Comparison of ENCODE assay signal across 8 cellular contexts in genomic region chr11:61797263-61797944, GRCh38. TPM values are rescaled to one million over a fixed set of nuclear protein-coding genes. Genes with fewer than 3 reads are reported as not detected.
DNase-seq lines count a peak whose midpoint lies in the region; ATAC-seq and TF ChIP-seq lines count a peak whose summit lies in the region.

No MANE protein-coding gene starts in this region.

- no peak overlapping the region for H3K4me3 ChIP-seq in CD8-positive, alpha-beta memory T cell (ENCODE audit: low read length)
- H3K4me3 ChIP-seq in OCI-LY7 (ENCODE audit: low read depth, low read length, poor library complexity, severe bottlenecking), result no peak overlapping the region
- no peak overlapping the region for H3K4me3 ChIP-seq in fibroblast of pulmonary artery (replicated peaks; ENCODE audit: low read depth, low read length)
- H3K4me3 ChIP-seq in neuronal stem cell (ENCODE audit: low read length in 2 of 2), result no peak overlapping the region
- H3K4me3 ChIP-seq in upper lobe of left lung, result no peak overlapping the region

- TF ChIP-seq EP300 in Ishikawa (IDR thresholded peaks at IDR 0.05; ENCODE audit: borderline replicate concordance), result no peak
- TF ChIP-seq EP300 in upper lobe of left lung (IDR thresholded peaks at IDR 0.05), result no peak

- ATAC-seq in activated T-cell treated with anti-CD3 and anti-CD28 coated beads, Interleukin-2, amount 50 U/mL, for 72 hours (replicated peaks in 1 of 2), result no peak
- ATAC-seq in upper lobe of left lung (ENCODE audit: low FRiP score in 2 of 2) (peak in 1 of 2 donors; percentile 62), GM21529 (IDR thresholded peaks at IDR 0.05; ENCODE audit: unreplicated experiment) (no peak)

- peak; percentile 72 for TF ChIP-seq RAD21 in Ishikawa (IDR thresholded peaks at IDR 0.05; ENCODE audit: low read depth)

- no peak overlapping the region for H2BK120ac ChIP-seq in neuronal stem cell (ENCODE audit: low read depth, low read length)

- no TSS peak for BruUV-seq in OCI-LY7 (replicated peaks; lab: Mats Ljungman, UMichigan)

- peaks cover 9% of the 10 kb centered on the region for H3K79me1 ChIP-seq in neuronal stem cell (ENCODE audit: low read depth, low read length)

- no peaks in the 10 kb centered on the region for H3K27me3 Mint-ChIP-seq in CD8-positive, alpha-beta memory T cell
- H3K27me3 Mint-ChIP-seq in activated T-cell treated with anti-CD3 and anti-CD28 coated beads, Interleukin-2, amount 50 U/mL, for 72 hours (ENCODE audit: low read depth), result no peaks in the 10 kb centered on the region

- DNase-seq in CD8-positive, alpha-beta memory T cell, result peak; percentile 53 to 74 (median 59)
- DNase-seq in OCI-LY7 (ENCODE audit: low spot score), result peak; percentile 71
- peak; percentile 58 to 69 for DNase-seq in activated T-cell treated with anti-CD3 and anti-CD28 coated beads, Interleukin-2, amount 50 U/mL, for 72 hours
- peak; percentile 93 for DNase-seq in fibroblast of pulmonary artery (ENCODE audit: low read depth)
- DNase-seq in neuronal stem cell (ENCODE audit: low spot score), result peak; percentile 62
- peak in 1 of 2 donors; percentile 78 for DNase-seq in upper lobe of left lung

- peak overlapping the region; percentile 13; the same call in 1 of the 2 replicates for H3K4me2 ChIP-seq in OCI-LY7 (ENCODE audit: low read length)
- H3K4me2 ChIP-seq in neuronal stem cell (ENCODE audit: insufficient read depth, low read length, poor library complexity, severe bottlenecking), result no peak overlapping the region

- TF ChIP-seq CTCF in OCI-LY7 (conservative IDR thresholded peaks at IDR 0.05; ENCODE audit: low read length) (peak; percentile 98), fibroblast of pulmonary artery (IDR thresholded peaks at IDR 0.05; ENCODE audit: low read length, missing control alignments) (peak; percentile 78), upper lobe of left lung (IDR thresholded peaks at IDR 0.05) (peak; percentile 61 to 92 (median 86))

- H2AFZ ChIP-seq in OCI-LY7 (ENCODE audit: low read length) (no peak overlapping the region), neuronal stem cell (ENCODE audit: low read length) (no peak overlapping the region)

- no peak overlapping the region for H2BK5ac ChIP-seq in neuronal stem cell (ENCODE audit: low read length)

- H3K4me1 Mint-ChIP-seq in CD8-positive, alpha-beta memory T cell, result peaks cover 13 to 20% (median 19%) of the 10 kb centered on the region in 3 donors
- peaks cover 47% of the 10 kb centered on the region for H3K4me1 Mint-ChIP-seq in activated T-cell treated with anti-CD3 and anti-CD28 coated beads, Interleukin-2, amount 50 U/mL, for 72 hours (ENCODE audit: low read depth)

- H3K27me3 ChIP-seq in CD8-positive, alpha-beta memory T cell (ENCODE audit: insufficient read depth, low read length, poor library complexity, severe bottlenecking), result no peaks in the 10 kb centered on the region
- H3K27me3 ChIP-seq in neuronal stem cell (ENCODE audit: control insufficient read depth in 3 of 3, insufficient read depth in 3 of 3, low read depth in 1 of 3, low read length in 3 of 3) (no peaks in the 10 kb centered on the region), upper lobe of left lung (no peaks in the 10 kb centered on the region)

- CTCF ChIA-PET in CD8-positive, alpha-beta memory T cell (lab: Charles Lee), result interaction anchor here (0.7 to 5.2 kb wide), 25 partner anchors 9 to 311 kb away, joined by 3 to 68 read pairs (median 5); partner anchors contain the start of genes BEST1 and FADS1
- CTCF ChIA-PET in OCI-LY7 (lab: Charles Lee; ENCODE audit: unreplicated experiment), result interaction anchor here (0.5 to 1.8 kb wide), 5 partner anchors 8 to 313 kb away, joined by 3 to 13 read pairs (median 3); no protein-coding TSS in a partner anchor

- H2BK15ac ChIP-seq in neuronal stem cell (ENCODE audit: low read length), result no peak overlapping the region

- POLR2A ChIA-PET in CD8-positive, alpha-beta memory T cell (lab: Charles Lee), result interaction anchor here (0.6 to 1.8 kb wide), 4 partner anchors 17 to 150 kb away, joined by 3 to 12 read pairs (median 4); partner anchors contain the start of gene FADS1
- POLR2A ChIA-PET in OCI-LY7 (lab: Charles Lee), result interaction anchor here (0.6 to 2.3 kb wide), 8 partner anchors 23 to 378 kb away, joined by 3 to 8 read pairs (median 3); no protein-coding TSS in a partner anchor

- H3K18ac ChIP-seq in neuronal stem cell (ENCODE audit: low read length), result no peak overlapping the region

- H3K9me3 ChIP-seq in CD8-positive, alpha-beta memory T cell (ENCODE audit: low read length), result no peaks in the 10 kb centered on the region
- H3K9me3 ChIP-seq in OCI-LY7 (ENCODE audit: low read length) (no peaks in the 10 kb centered on the region), neuronal stem cell (replicated peaks in 1 of 2; ENCODE audit: control insufficient read depth in 2 of 2, insufficient read depth in 1 of 2, low read depth in 1 of 2, low read length in 2 of 2) (no peaks in the 10 kb centered on the region), upper lobe of left lung (no peaks in the 10 kb centered on the region)

- no peak overlapping the region for H3K27ac ChIP-seq in CD8-positive, alpha-beta memory T cell (ENCODE audit: low read depth, low read length)
- no peak overlapping the region for H3K27ac ChIP-seq in OCI-LY7 (ENCODE audit: low read depth, low read length, poor library complexity, severe bottlenecking)
- H3K27ac ChIP-seq in neuronal stem cell (replicated peaks; ENCODE audit: low read length), result no peak overlapping the region
- peak overlapping the region in 3 of 4 donors; percentile 3 to 38 (median 17) for H3K27ac ChIP-seq in upper lobe of left lung

- H3K36me3 ChIP-seq in CD8-positive, alpha-beta memory T cell (ENCODE audit: insufficient read depth, low read length), result peaks cover 6% of the 10 kb centered on the region
- H3K36me3 ChIP-seq in OCI-LY7 (ENCODE audit: insufficient read depth, low read length) (peaks cover 76% of the 10 kb centered on the region), neuronal stem cell (replicated peaks in 1 of 2; ENCODE audit: control insufficient read depth in 2 of 2, insufficient read depth in 2 of 2, low read length in 2 of 2) (peaks cover 35 to 83% of the 10 kb centered on the region in 2 donors), upper lobe of left lung (peaks cover 0 to 23% (median 8%) of the 10 kb centered on the region in 4 donors)

- H3K9me3 Mint-ChIP-seq in CD8-positive, alpha-beta memory T cell, result no peaks in the 10 kb centered on the region
- H3K9me3 Mint-ChIP-seq in activated T-cell treated with anti-CD3 and anti-CD28 coated beads, Interleukin-2, amount 50 U/mL, for 72 hours, result no peaks in the 10 kb centered on the region

- intact Hi-C loops in OCI-LY7 (cut with micrococcal nuclease; ENCODE audit: unreplicated experiment), result loop anchor here (1.0 to 2.0 kb wide), 4 partner anchors 73 to 285 kb away; no protein-coding TSS in a partner anchor

- WGBS in neuronal stem cell (ENCODE audit: extremely low coverage in 2 of 2, insufficient read length in 2 of 2, insufficient replicate concordance in 1 of 2), 2 donors, result no CpG with 5 or more reads among the region's 3 CpGs
- WGBS in upper lobe of left lung, 2 donors, result 29 to 30% methylated on average over 3 of the region's 3 CpGs

- no peak overlapping the region for H4K8ac ChIP-seq in neuronal stem cell (ENCODE audit: low read depth, low read length)

- peaks cover 7% of the 10 kb centered on the region for H3K4me1 ChIP-seq in CD8-positive, alpha-beta memory T cell (ENCODE audit: insufficient read depth, low read length)
- H3K4me1 ChIP-seq in OCI-LY7 (ENCODE audit: insufficient read depth, low read length, poor library complexity, severe bottlenecking) (peaks cover 20% of the 10 kb centered on the region), neuronal stem cell (ENCODE audit: control insufficient read depth in 2 of 2, insufficient read depth in 1 of 2, low read depth in 1 of 2, low read length in 2 of 2) (peaks cover 0 to 11% of the 10 kb centered on the region in 2 donors), upper lobe of left lung (peaks cover 8 to 14% (median 12%) of the 10 kb centered on the region in 4 donors)

- H4K91ac ChIP-seq in neuronal stem cell (ENCODE audit: low read depth, low read length, poor library complexity), result no peak overlapping the region

- H2BK12ac ChIP-seq in neuronal stem cell (ENCODE audit: low read length), result no peak overlapping the region

- H3K4me3 Mint-ChIP-seq in CD8-positive, alpha-beta memory T cell, result peak overlapping the region in 1 of 7 donors; percentile 55
- peak overlapping the region in 1 of 2 donors; percentile 20 for H3K4me3 Mint-ChIP-seq in activated T-cell treated with anti-CD3 and anti-CD28 coated beads, Interleukin-2, amount 50 U/mL, for 72 hours

- no peak overlapping the region for H3K9ac ChIP-seq in neuronal stem cell (ENCODE audit: low read depth, low read length, poor library complexity)

- H2AK5ac ChIP-seq in neuronal stem cell (ENCODE audit: low read depth, low read length), result no peak overlapping the region

- H3K9me2 ChIP-seq in OCI-LY7 (ENCODE audit: insufficient read depth, low read length), result no peaks in the 10 kb centered on the region

- H3K14ac ChIP-seq in neuronal stem cell (ENCODE audit: low read length), result no peak overlapping the region

- H3K27ac Mint-ChIP-seq in CD8-positive, alpha-beta memory T cell, result peak overlapping the region in 6 of 8 donors; percentile 1 to 75 (median 14)
- peak overlapping the region; percentile 2 for H3K27ac Mint-ChIP-seq in activated T-cell treated with anti-CD3 and anti-CD28 coated beads, Interleukin-2, amount 50 U/mL, for 72 hours

- TF ChIP-seq POLR2A in upper lobe of left lung (IDR thresholded peaks at IDR 0.05), result no peak

- peaks cover 18% of the 10 kb centered on the region; the same call in 1 of the 2 replicates for H4K20me1 ChIP-seq in OCI-LY7 (ENCODE audit: insufficient read depth, low read length)

- peaks cover 69% of the 10 kb centered on the region for H3K79me2 ChIP-seq in OCI-LY7 (ENCODE audit: insufficient read depth, low read depth, low read length)

- H3K36me3 Mint-ChIP-seq in CD8-positive, alpha-beta memory T cell, result peaks cover 0 to 21% (median 4%) of the 10 kb centered on the region in 3 donors
- H3K36me3 Mint-ChIP-seq in activated T-cell treated with anti-CD3 and anti-CD28 coated beads, Interleukin-2, amount 50 U/mL, for 72 hours (ENCODE audit: insufficient read depth in 2 of 2), result peaks cover 4 to 33% of the 10 kb centered on the region in 2 donors

- no peak overlapping the region for H3K4ac ChIP-seq in neuronal stem cell (ENCODE audit: low read length)

- H3K23ac ChIP-seq in neuronal stem cell (ENCODE audit: low read depth, low read length, poor library complexity), result no peak overlapping the region

RNA-seq across cellular contexts. Expression of gene FEN1, which starts 4.7 kb away (rescaled TPM):
- 100 to 1,000 TPM; 112 to 121 TPM for total RNA-seq in CD8-positive, alpha-beta memory T cell
- polyA plus RNA-seq in CD8-positive, alpha-beta memory T cell, result 15.4 TPM
- 143 and 153 TPM in 2 replicates for total RNA-seq in OCI-LY7 (2014; rRNA removed; shearing (Covaris generic))
- 102 and 123 TPM in 2 replicates for total RNA-seq in OCI-LY7 (2022)
- 10 to 100 TPM; 55.4 to 64.7 TPM for total RNA-seq in activated T-cell treated with anti-CD3 and anti-CD28 coated beads, Interleukin-2, amount 50 U/mL, for 72 hours
- 30.6 TPM for polyA plus RNA-seq in neuronal stem cell (2013, experiment 1 of 2)
- polyA plus RNA-seq in neuronal stem cell (2013, experiment 2 of 2), result 31.0 TPM
- total RNA-seq in upper lobe of left lung, result 1 to 10 TPM; 6.0 to 9.1 (median 7.0) TPM

RNA-seq across cellular contexts. Expression of gene TMEM258, which starts 5.0 kb away (rescaled TPM):
- 100 to 1,000 TPM; 148 to 152 TPM for total RNA-seq in CD8-positive, alpha-beta memory T cell
- 258 TPM for polyA plus RNA-seq in CD8-positive, alpha-beta memory T cell
- 119 and 174 TPM in 2 replicates for total RNA-seq in OCI-LY7 (2014; rRNA removed; shearing (Covaris generic))
- total RNA-seq in OCI-LY7 (2022) (173 and 174 TPM in 2 replicates), upper lobe of left lung (100 to 1,000 TPM in 1 of 6 donors, 10 to 100 TPM in 4, 1 to 10 TPM in 1; 8.4 to 106 (median 34.9) TPM)
- total RNA-seq in activated T-cell treated with anti-CD3 and anti-CD28 coated beads, Interleukin-2, amount 50 U/mL, for 72 hours, result 100 to 1,000 TPM; 146 to 169 TPM
- polyA plus RNA-seq in neuronal stem cell (2013, experiment 1 of 2), result 258 TPM
- 242 TPM for polyA plus RNA-seq in neuronal stem cell (2013, experiment 2 of 2)

RNA-seq across cellular contexts. Expression of gene FADS1, which starts 19.4 kb away (rescaled TPM):
- total RNA-seq in CD8-positive, alpha-beta memory T cell, result 1 to 10 TPM; 6.3 TPM
- 1.4 TPM for polyA plus RNA-seq in CD8-positive, alpha-beta memory T cell
- not detected in 2 replicates for total RNA-seq in OCI-LY7 (2014; rRNA removed; shearing (Covaris generic))
- not detected in 2 replicates for total RNA-seq in OCI-LY7 (2022)
- total RNA-seq in activated T-cell treated with anti-CD3 and anti-CD28 coated beads, Interleukin-2, amount 50 U/mL, for 72 hours, result 10 to 100 TPM in 1 of 2 donors, 1 to 10 TPM in 1; 8.5 to 17.7 TPM
- 171 TPM for polyA plus RNA-seq in neuronal stem cell (2013, experiment 1 of 2)
- 174 TPM for polyA plus RNA-seq in neuronal stem cell (2013, experiment 2 of 2)
- 10 to 100 TPM; 38.8 to 63.7 (median 53.2) TPM for total RNA-seq in upper lobe of left lung

RNA-seq across cellular contexts. Expression of gene FADS2, which starts 30.7 kb away (rescaled TPM):
- total RNA-seq in CD8-positive, alpha-beta memory T cell, result 1 to 10 TPM; 7.2 to 10.0 TPM
- 0.98 TPM for polyA plus RNA-seq in CD8-positive, alpha-beta memory T cell
- 0.31 and 0.95 TPM in 2 replicates for total RNA-seq in OCI-LY7 (2014; rRNA removed; shearing (Covaris generic))
- total RNA-seq in OCI-LY7 (2022) (2.3 and 2.8 TPM in 2 replicates), upper lobe of left lung (10 to 100 TPM; 13.5 to 92.5 (median 50.7) TPM)
- total RNA-seq in activated T-cell treated with anti-CD3 and anti-CD28 coated beads, Interleukin-2, amount 50 U/mL, for 72 hours, result 10 to 100 TPM; 23.3 to 70.4 TPM
- 515 TPM for polyA plus RNA-seq in neuronal stem cell (2013, experiment 1 of 2)
- 508 TPM for polyA plus RNA-seq in neuronal stem cell (2013, experiment 2 of 2)

RNA-seq across cellular contexts. Expression of gene MYRF, which starts 45.0 kb away (rescaled TPM):
- under 1 TPM; 0.70 to 0.93 TPM for total RNA-seq in CD8-positive, alpha-beta memory T cell
- 0.63 TPM for polyA plus RNA-seq in CD8-positive, alpha-beta memory T cell
- total RNA-seq in OCI-LY7 (2014; rRNA removed; shearing (Covaris generic)), result 0.19 and 0.23 TPM in 2 replicates
- total RNA-seq in OCI-LY7 (2022), result 0.98 and 1.1 TPM in 2 replicates
- 1 to 10 TPM; 2.2 to 2.9 TPM for total RNA-seq in activated T-cell treated with anti-CD3 and anti-CD28 coated beads, Interleukin-2, amount 50 U/mL, for 72 hours
- 5.7 TPM for polyA plus RNA-seq in neuronal stem cell (2013, experiment 1 of 2)
- 6.0 TPM for polyA plus RNA-seq in neuronal stem cell (2013, experiment 2 of 2)
- total RNA-seq in upper lobe of left lung, result 100 to 1,000 TPM in 1 of 6 donors, 10 to 100 TPM in 5; 32.5 to 147 (median 50.7) TPM

Comparison
In these comparisons a context has a peak if more than half of its experiments do, and no peak if none do; other contexts are left out.
1. H3K27ac ChIP-seq: peak in upper lobe of left lung (3 of 4); none in CD8-positive, alpha-beta memory T cell (single experiment), OCI-LY7 (single experiment) and neuronal stem cell (single experiment).
2. RNA of gene FEN1, which starts 4.7 kb away (total RNA-seq): 102 to 153 TPM in OCI-LY7, 112 to 121 TPM in CD8-positive, alpha-beta memory T cell and 55.4 to 64.7 TPM in activated T-cell treated with anti-CD3 and anti-CD28 coated beads, Interleukin-2, amount 50 U/mL, for 72 hours; 6.0 to 9.1 TPM in upper lobe of left lung; every median in the first group is over 4 times any median in the second.
3. RNA of gene FADS1, which starts 19.4 kb away (total RNA-seq): 38.8 to 63.7 TPM in upper lobe of left lung, 8.5 to 17.7 TPM in activated T-cell treated with anti-CD3 and anti-CD28 coated beads, Interleukin-2, amount 50 U/mL, for 72 hours and 6.3 TPM in CD8-positive, alpha-beta memory T cell; not detected in OCI-LY7; every median in the first group is over 4 times any median in the second.
4. Peak in every context shown above with its lines, with median percentiles within 50 percentile points of each other: CTCF ChIP-seq.